ENCODE assay signal across 12 cellular contexts in genomic region chr1:235708390-235708962, GRCh38. TPM values are rescaled to one million over a fixed set of nuclear protein-coding genes. Genes with fewer than 3 reads are reported as not detected.
A peak's percentile ranks its signal among the peaks of the same experiment; 100 is the strongest.
DNase-seq lines count a peak whose midpoint lies in the region; ATAC-seq lines count a peak whose summit lies in the region.
"Had no signal": no experiment of that assay in that cellular context is flagged by ENCODE, and none has a peak within 500 bp of the region (broad histone marks: within the 10 kb centered on the region; RNA-seq: fewer than 3 reads in every experiment).

No MANE protein-coding gene starts in this region.

- CTCF ChIA-PET in naive thymus-derived CD4-positive, alpha-beta T cell (lab: Charles Lee): no interaction called here

- POLR2A ChIA-PET in naive thymus-derived CD4-positive, alpha-beta T cell (lab: Charles Lee): no interaction called here

- ATAC-seq in HG03354 (IDR thresholded peaks at IDR 0.05; ENCODE audit: poor library complexity, severe bottlenecking, unreplicated experiment) (no peak), T-helper 17 cell (no peak)
- no peak for ATAC-seq in naive thymus-derived CD4-positive, alpha-beta T cell

- no peak overlapping the region for H3K27ac ChIP-seq in naive thymus-derived CD4-positive, alpha-beta T cell (ENCODE audit: low read depth, low read length)

- intact Hi-C loops in naive thymus-derived CD4-positive, alpha-beta T cell (cut with micrococcal nuclease): no loop called here

- peaks cover 7 to 17% (median 9%) of the 10 kb centered on the region in 3 experiments for H3K36me3 ChIP-seq in naive thymus-derived CD4-positive, alpha-beta T cell (ENCODE audit: control insufficient read depth in 2 of 3, insufficient read depth in 3 of 3, low read length in 3 of 3)

- no peaks in the 10 kb centered on the region for H3K27me3 Mint-ChIP-seq in T-helper 17 cell
- H3K27me3 Mint-ChIP-seq in naive thymus-derived CD4-positive, alpha-beta T cell: no peaks in the 10 kb centered on the region
- H3K27me3 Mint-ChIP-seq: activated naive CD4-positive, alpha-beta T cell treated with anti-CD3 and anti-CD28 coated beads, Interleukin-2, amount 50 U/mL, for 24 hours; progenitor cell of endocrine pancreas had no signal

- DNase-seq in DMS53 (lab: John Stamatoyannopoulos, UW) (peak; percentile 61), HT1080 (ENCODE audit: low read depth) (peak; percentile 93), amniotic epithelial cell (ENCODE audit: low read depth) (peak; percentile 11), kidney tubule cell (ENCODE audit: low spot score) (peak; percentile 95), T-helper 17 cell (no peak), G401 (ENCODE audit: low spot score) (no peak)
- no peak for DNase-seq in naive thymus-derived CD4-positive, alpha-beta T cell
- DNase-seq: GOT3, NCI-H1092 treated with DMSO at 0.1 percent for 48 hours had no signal

- H3K27me3 ChIP-seq in naive thymus-derived CD4-positive, alpha-beta T cell (ENCODE audit: control insufficient read depth in 2 of 2, insufficient read depth in 2 of 2, low read length in 2 of 2): no peaks in the 10 kb centered on the region

- no peak overlapping the region for H3K4me3 Mint-ChIP-seq in T-helper 17 cell
- no peak overlapping the region for H3K4me3 Mint-ChIP-seq in naive thymus-derived CD4-positive, alpha-beta T cell
- H3K4me3 Mint-ChIP-seq: activated naive CD4-positive, alpha-beta T cell treated with anti-CD3 and anti-CD28 coated beads, Interleukin-2, amount 50 U/mL, for 24 hours had no signal

- H3K9me3 Mint-ChIP-seq in naive thymus-derived CD4-positive, alpha-beta T cell: no peaks in the 10 kb centered on the region
- H3K9me3 Mint-ChIP-seq: activated naive CD4-positive, alpha-beta T cell treated with anti-CD3 and anti-CD28 coated beads, Interleukin-2, amount 50 U/mL, for 24 hours had no signal

- no peaks in the 10 kb centered on the region for H3K9me3 ChIP-seq in T-helper 17 cell (ENCODE audit: control insufficient read depth, low read length, poor library complexity, severe bottlenecking)
- H3K9me3 ChIP-seq in naive thymus-derived CD4-positive, alpha-beta T cell (ENCODE audit: control insufficient read depth in 2 of 3, low read length in 3 of 3): no peaks in the 10 kb centered on the region

- H3K36me3 Mint-ChIP-seq in T-helper 17 cell (ENCODE audit: low read depth): peaks cover 4% of the 10 kb centered on the region
- H3K36me3 Mint-ChIP-seq in naive thymus-derived CD4-positive, alpha-beta T cell: peaks cover 0 to 57% (median 21%) of the 10 kb centered on the region in 5 donors

- no peak overlapping the region for H3K4me3 ChIP-seq in naive thymus-derived CD4-positive, alpha-beta T cell (ENCODE audit: low read length)

- H3K4me1 ChIP-seq in naive thymus-derived CD4-positive, alpha-beta T cell (ENCODE audit: control insufficient read depth in 2 of 2, insufficient read depth in 2 of 2, low read length in 2 of 2): no peaks in the 10 kb centered on the region

- no peaks in the 10 kb centered on the region for H3K4me1 Mint-ChIP-seq in T-helper 17 cell
- peaks cover 0 to 3% (median 0%) of the 10 kb centered on the region in 7 donors for H3K4me1 Mint-ChIP-seq in naive thymus-derived CD4-positive, alpha-beta T cell
- H3K4me1 Mint-ChIP-seq: activated naive CD4-positive, alpha-beta T cell treated with anti-CD3 and anti-CD28 coated beads, Interleukin-2, amount 50 U/mL, for 24 hours had no signal

- in situ Hi-C loops in G401 (cut with HindIII; ENCODE audit: low sequenced_read_pairs): no loop called here

- no peak overlapping the region for H3K27ac Mint-ChIP-seq in T-helper 17 cell
- H3K27ac Mint-ChIP-seq in naive thymus-derived CD4-positive, alpha-beta T cell: no peak overlapping the region
- H3K27ac Mint-ChIP-seq: activated naive CD4-positive, alpha-beta T cell treated with anti-CD3 and anti-CD28 coated beads, Interleukin-2, amount 50 U/mL, for 24 hours; progenitor cell of endocrine pancreas had no signal

RNA-seq across cellular contexts. Expression of gene GNG4, which starts 58.9 kb away (rescaled TPM):
- 2.0 and 2.9 TPM in 2 replicates for total RNA-seq in HT1080 (2014; rRNA removed; shearing (Covaris generic))
- polyA plus RNA-seq in HT1080 (2015; cell fraction: cytosol; rRNA removed): 6.6 and 7.1 TPM in 2 replicates
- 1.1 and 1.4 TPM in 2 replicates for polyA plus RNA-seq in HT1080 (2015; cell fraction: nucleus; rRNA removed)
- total RNA-seq in T-helper 17 cell: not detected
- total RNA-seq in G401 (2014; rRNA removed; shearing (Covaris generic)): 3.4 and 7.5 TPM in 2 replicates
- 1 to 10 TPM in 1 of 5 experiments, under 1 TPM in 1, not detected in 3; 0.17 to 2.3 TPM for total RNA-seq in naive thymus-derived CD4-positive, alpha-beta T cell
- polyA plus RNA-seq in naive thymus-derived CD4-positive, alpha-beta T cell: not detected

Comparison
In these comparisons a context has a peak if more than half of its experiments do, and no peak if none do; other contexts are left out.
1. DNase-seq: peak in DMS53 (single experiment), HT1080 (single experiment), amniotic epithelial cell (single experiment) and kidney tubule cell (single experiment); none in T-helper 17 cell (0 of 3), G401 (single experiment) and naive thymus-derived CD4-positive, alpha-beta T cell (0 of 9).